19 cellular contexts compared by ENCODE assay signal in genomic region chr7:151272410-151272809, GRCh38. TPM values are rescaled to one million over a fixed set of nuclear protein-coding genes. Genes with fewer than 3 reads are reported as not detected.
DNase-seq lines count a peak whose midpoint lies in the region; ATAC-seq and TF ChIP-seq lines count a peak whose summit lies in the region.
"Had no signal": no experiment of that assay in that cellular context is flagged by ENCODE, and none has a peak within 500 bp of the region (broad histone marks: within the 10 kb centered on the region; RNA-seq: fewer than 3 reads in every experiment).

No MANE protein-coding gene starts in this region.

- no peak for TF ChIP-seq CTCF in left lung (IDR thresholded peaks at IDR 0.05)

- no peak overlapping the region for H3K4me3 ChIP-seq in CD4-positive, CD25-positive, alpha-beta regulatory T cell (ENCODE audit: low read depth, low read length)
- H3K4me3 ChIP-seq in left lung, result no peak overlapping the region
- H3K4me3 ChIP-seq: hepatocyte, sigmoid colon had no signal

- intact Hi-C loops in left lung (cut with DNase I), result no loop called here

- CTCF ChIA-PET in T-cell (lab: Charles Lee), result no interaction called here

- peaks cover 0 to 30% (median 8%) of the 10 kb centered on the region in 4 donors for H3K4me1 Mint-ChIP-seq in CD4-positive, CD25-positive, alpha-beta regulatory T cell
- peaks cover 37 to 42% (median 40%) of the 10 kb centered on the region in 3 donors for H3K4me1 Mint-ChIP-seq in T-cell

- no peaks in the 10 kb centered on the region for H3K9me3 ChIP-seq in CD4-positive, CD25-positive, alpha-beta regulatory T cell (ENCODE audit: control insufficient read depth in 2 of 2, low read length in 2 of 2)
- no peaks in the 10 kb centered on the region for H3K9me3 ChIP-seq in left lung
- H3K9me3 ChIP-seq: BE2C, sigmoid colon had no signal

- no peak overlapping the region for H3K27ac ChIP-seq in CD4-positive, CD25-positive, alpha-beta regulatory T cell (ENCODE audit: insufficient read depth, low read length, poor library complexity, severe bottlenecking)
- peak overlapping the region; percentile 51 to 88 for H3K27ac ChIP-seq in left lung
- peak overlapping the region; percentile 5 for H3K27ac ChIP-seq in substantia nigra (ENCODE audit: low read depth, low read length, poor library complexity, severe bottlenecking)
- H3K27ac ChIP-seq: hepatocyte had no signal

- peaks cover 9% of the 10 kb centered on the region for H3K4me1 ChIP-seq in CD4-positive, CD25-positive, alpha-beta regulatory T cell (ENCODE audit: control insufficient read depth, insufficient read depth, low read length, poor library complexity, severe bottlenecking)
- H3K4me1 ChIP-seq in left lung, result peaks cover 6 to 58% of the 10 kb centered on the region in 2 donors

- H3K27ac Mint-ChIP-seq in CD4-positive, CD25-positive, alpha-beta regulatory T cell, result peak overlapping the region in 2 of 3 donors; percentile 1 to 20
- H3K27ac Mint-ChIP-seq in T-cell, result peak overlapping the region; percentile 36 to 84
- H3K27ac Mint-ChIP-seq: activated naive CD4-positive, alpha-beta T cell treated with anti-CD3 and anti-CD28 coated beads, Interleukin-2, amount 10 ng/mL, durations not matched to agents 7 days and 5 days; H9; WTC11 had no signal

- POLR2A ChIA-PET in T-cell (lab: Charles Lee), result no interaction called here

- H3K9me3 Mint-ChIP-seq in CD4-positive, CD25-positive, alpha-beta regulatory T cell, result no peaks in the 10 kb centered on the region
- H3K9me3 Mint-ChIP-seq in T-cell, result no peaks in the 10 kb centered on the region
- H3K9me3 Mint-ChIP-seq: activated naive CD4-positive, alpha-beta T cell treated with anti-CD3 and anti-CD28 coated beads, Interleukin-2, amount 10 ng/mL, durations not matched to agents 7 days and 5 days; H9; naive B cell; WTC11 had no signal

- no peak for DNase-seq in CD4-positive, CD25-positive, alpha-beta regulatory T cell
- DNase-seq in T-cell (no peak), left lung (no peak), substantia nigra (lab: John Stamatoyannopoulos, UW) (peak in 1 of 49 donors; percentile 29), NK-92 (lab: John Stamatoyannopoulos, UW; ENCODE audit: unreplicated experiment) (no peak), T-helper 9 cell (no peak)
- DNase-seq in activated CD4-positive, alpha-beta T cell treated with anti-CD3 and anti-CD28 coated beads, Interleukin-2, amount 50 U/mL, for 1 hour, result no peak
- DNase-seq in activated CD4-positive, alpha-beta T cell treated with anti-CD3 and anti-CD28 coated beads, Interleukin-2, amount 50 U/mL, for 48 hours, result no peak
- DNase-seq: activated naive CD4-positive, alpha-beta T cell treated with anti-CD3 and anti-CD28 coated beads, Interleukin-2, amount 10 ng/mL, durations not matched to agents 7 days and 5 days; BE2C; H9; naive B cell; NCI-H1694; NCI-H510A; stimulated activated CD4-positive, alpha-beta T cell treated with anti-CD3 and anti-CD28 coated beads, Interleukin-4, amount 100 ng/mL, for 24 hours; SW 1271 had no signal

- peak overlapping the region in 1 of 4 donors; percentile 16 for H3K4me3 Mint-ChIP-seq in CD4-positive, CD25-positive, alpha-beta regulatory T cell
- H3K4me3 Mint-ChIP-seq in T-cell, result peak overlapping the region in 1 of 3 donors; percentile 3
- H3K4me3 Mint-ChIP-seq: activated naive CD4-positive, alpha-beta T cell treated with anti-CD3 and anti-CD28 coated beads, Interleukin-2, amount 10 ng/mL, durations not matched to agents 7 days and 5 days; H9; WTC11 had no signal

- H3K27me3 ChIP-seq in CD4-positive, CD25-positive, alpha-beta regulatory T cell (ENCODE audit: control insufficient read depth, insufficient read depth, low read length), result no peaks in the 10 kb centered on the region
- peaks cover 0 to 3% of the 10 kb centered on the region in 2 donors for H3K27me3 ChIP-seq in left lung
- H3K27me3 ChIP-seq: hepatocyte, sigmoid colon had no signal

- H3K36me3 ChIP-seq in CD4-positive, CD25-positive, alpha-beta regulatory T cell (ENCODE audit: control insufficient read depth, insufficient read depth, low read length), result no peaks in the 10 kb centered on the region
- H3K36me3 ChIP-seq in left lung, result peaks cover 0 to 3% of the 10 kb centered on the region in 2 donors
- H3K36me3 ChIP-seq: BE2C, sigmoid colon had no signal

- peaks cover 14% of the 10 kb centered on the region for H3K27me3 Mint-ChIP-seq in CD4-positive, CD25-positive, alpha-beta regulatory T cell
- H3K27me3 Mint-ChIP-seq in T-cell, result no peaks in the 10 kb centered on the region

- no peaks in the 10 kb centered on the region for H3K36me3 Mint-ChIP-seq in CD4-positive, CD25-positive, alpha-beta regulatory T cell
- no peaks in the 10 kb centered on the region for H3K36me3 Mint-ChIP-seq in T-cell
- H3K36me3 Mint-ChIP-seq: activated naive CD4-positive, alpha-beta T cell treated with anti-CD3 and anti-CD28 coated beads, Interleukin-2, amount 10 ng/mL, durations not matched to agents 7 days and 5 days; naive B cell; WTC11 had no signal

- ATAC-seq in CD4-positive, CD25-positive, alpha-beta regulatory T cell (ENCODE audit: low read depth in 2 of 2), result no peak
- ATAC-seq in T-cell (replicated peaks in 1 of 4) (no peak), left lung (no peak)
- ATAC-seq: WTC11 had no signal

RNA-seq across cellular contexts. Expression of gene SMARCD3, which starts 23.9 kb away (rescaled TPM):
- 4.7 TPM for total RNA-seq in CD4-positive, CD25-positive, alpha-beta regulatory T cell
- polyA plus RNA-seq in CD4-positive, CD25-positive, alpha-beta regulatory T cell, result 1 to 10 TPM; 1.5 to 4.4 (median 2.1) TPM
- 10 to 100 TPM in 2 of 5 donors, 1 to 10 TPM in 3; 6.3 to 28.5 (median 9.1) TPM for total RNA-seq in T-cell
- total RNA-seq in left lung, result 10 to 100 TPM; 45.5 to 49.4 TPM

RNA-seq across cellular contexts. Expression of gene CHPF2, which starts 40.1 kb away (rescaled TPM):
- total RNA-seq in CD4-positive, CD25-positive, alpha-beta regulatory T cell, result 38.8 TPM
- polyA plus RNA-seq in CD4-positive, CD25-positive, alpha-beta regulatory T cell, result 10 to 100 TPM; 18.8 to 24.8 (median 23.0) TPM
- 10 to 100 TPM; 34.2 to 66.1 (median 64.1) TPM for total RNA-seq in T-cell
- total RNA-seq in left lung, result 10 to 100 TPM; 44.0 to 53.8 TPM

RNA-seq across cellular contexts. Expression of gene ABCF2, which starts 45.4 kb away (rescaled TPM):
- total RNA-seq in CD4-positive, CD25-positive, alpha-beta regulatory T cell, result 16.3 TPM
- polyA plus RNA-seq in CD4-positive, CD25-positive, alpha-beta regulatory T cell, result 10 to 100 TPM; 25.9 to 31.4 (median 29.7) TPM
- total RNA-seq in T-cell, result 10 to 100 TPM; 22.9 to 39.7 (median 38.8) TPM
- 10 to 100 TPM; 27.1 to 40.6 TPM for total RNA-seq in left lung
